ENCODE assay signal across 10 cellular contexts in genomic region chr5:378301-378891, GRCh38. TPM values are rescaled to one million over a fixed set of nuclear protein-coding genes. Genes with fewer than 3 reads are reported as not detected.
DNase-seq lines count a peak whose midpoint lies in the region; ATAC-seq and TF ChIP-seq lines count a peak whose summit lies in the region.
"Had no signal": no experiment of that assay in that cellular context is flagged by ENCODE, and none has a peak within 500 bp of the region (broad histone marks: within the 10 kb centered on the region; RNA-seq: fewer than 3 reads in every experiment).

No MANE protein-coding gene starts in this region.

- intact Hi-C loops in psoas muscle (cut with DNase I): no loop called here

- in situ Hi-C loops in brain microvascular endothelial cell (cut with HindIII; ENCODE audit: low pct_ligation_motif_present, low sequenced_read_pairs): no loop called here

- no peak for TF ChIP-seq POLR2A in Peyer's patch (IDR thresholded peaks at IDR 0.05)

- no peak for TF ChIP-seq CTCF in Peyer's patch (IDR thresholded peaks at IDR 0.05)
- no peak for TF ChIP-seq CTCF in brain microvascular endothelial cell (IDR thresholded peaks at IDR 0.05; ENCODE audit: low read depth, low read length, missing control alignments)
- no peak for TF ChIP-seq CTCF in foreskin keratinocyte (conservative IDR thresholded peaks at IDR 0.05)
- no peak for TF ChIP-seq CTCF in psoas muscle (IDR thresholded peaks at IDR 0.05)

- WGBS in psoas muscle, 3 donors: 67 to 81% (median 73%) methylated on average over 8 of the region's 8 CpGs

- H3K27me3 ChIP-seq in Peyer's patch (peaks cover 0 to 4% of the 10 kb centered on the region in 2 donors), brain microvascular endothelial cell (replicated peaks) (no peaks in the 10 kb centered on the region), foreskin keratinocyte (peaks cover 37% of the 10 kb centered on the region), psoas muscle (ENCODE audit: insufficient read depth in 3 of 3, low read length in 2 of 3) (peaks cover 0 to 26% (median 7%) of the 10 kb centered on the region in 3 donors)

- H3K27ac ChIP-seq in Peyer's patch (no peak overlapping the region), brain microvascular endothelial cell (peak overlapping the region; percentile 81), foreskin keratinocyte (no peak overlapping the region), psoas muscle (no peak overlapping the region)

- no peak for ATAC-seq in foreskin keratinocyte
- ATAC-seq in psoas muscle: no peak

- DNase-seq in SHP77 (lab: John Stamatoyannopoulos, UW) (peak; percentile 30 to 37), SHP77 treated with DMSO at 0.1 percent for 48 hours (lab: John Stamatoyannopoulos, UW) (no peak), Peyer's patch (peak in 2 of 3 donors; percentile 6 to 39), brain microvascular endothelial cell (peak; percentile 80), 8988T (no peak), foreskin keratinocyte (no peak), psoas muscle (no peak)
- peak; percentile 67 for DNase-seq in stimulated activated CD4-positive, alpha-beta T cell treated with anti-CD3 and anti-CD28 coated beads, Interleukin-4, amount 100 ng/mL, for 24 hours
- DNase-seq: activated CD4-positive, CD25-positive, alpha-beta regulatory T cell; NCI-H345 had no signal

- no peaks in the 10 kb centered on the region for H3K36me3 ChIP-seq in Peyer's patch
- H3K36me3 ChIP-seq in brain microvascular endothelial cell (replicated peaks): no peaks in the 10 kb centered on the region
- H3K36me3 ChIP-seq in psoas muscle (ENCODE audit: insufficient read depth in 1 of 2, low read depth in 1 of 2): no peaks in the 10 kb centered on the region

- H3K4me1 ChIP-seq in Peyer's patch: peaks cover 0 to 7% (median 3%) of the 10 kb centered on the region in 4 donors
- no peaks in the 10 kb centered on the region for H3K4me1 ChIP-seq in foreskin keratinocyte
- no peaks in the 10 kb centered on the region for H3K4me1 ChIP-seq in psoas muscle

- no peaks in the 10 kb centered on the region for H3K9me3 ChIP-seq in Peyer's patch
- H3K9me3 ChIP-seq in psoas muscle: no peaks in the 10 kb centered on the region

- H3K4me3 ChIP-seq in Peyer's patch: no peak overlapping the region
- no peak overlapping the region for H3K4me3 ChIP-seq in brain microvascular endothelial cell (ENCODE audit: low read depth, low read length)
- H3K4me3 ChIP-seq in psoas muscle: no peak overlapping the region

RNA-seq across cellular contexts. Expression of gene AHRR, which starts 56.9 kb away (rescaled TPM):
- 10 to 100 TPM in 1 of 4 donors, 1 to 10 TPM in 3; 1.6 to 28.1 (median 2.4) TPM for total RNA-seq in Peyer's patch
- 0.18 and 0.31 TPM in 2 replicates for total RNA-seq in foreskin keratinocyte
- 0.06 and 0.07 TPM in 2 replicates for polyA plus RNA-seq in foreskin keratinocyte
- 1 to 10 TPM in 2 of 4 donors, under 1 TPM in 2; 0.45 to 7.4 (median 1.2) TPM for total RNA-seq in psoas muscle
- under 1 TPM; 0.10 to 0.39 (median 0.13) TPM for polyA plus RNA-seq in psoas muscle

Comparison
In these comparisons a context has a peak if more than half of its experiments do, and no peak if none do; other contexts are left out.
1. DNase-seq: peak in SHP77 (2 of 2), Peyer's patch (2 of 3), brain microvascular endothelial cell (single experiment) and stimulated activated CD4-positive, alpha-beta T cell treated with anti-CD3 and anti-CD28 coated beads, Interleukin-4, amount 100 ng/mL, for 24 hours (single experiment); none in SHP77 treated with DMSO at 0.1 percent for 48 hours (single experiment), 8988T (single experiment), foreskin keratinocyte (0 of 2) and psoas muscle (0 of 2).